ENCODE assay signal across 1 cellular context in genomic region chr3:17234382-17234781, GRCh38.
TF ChIP-seq lines count a peak whose summit lies in the region.

No MANE protein-coding gene starts in this region.

TF ChIP-seq in HepG2, 621 proteins besides CTCF, POLR2A, EP300 and RAD21:
- TF ChIP-seq, protein P1, sequence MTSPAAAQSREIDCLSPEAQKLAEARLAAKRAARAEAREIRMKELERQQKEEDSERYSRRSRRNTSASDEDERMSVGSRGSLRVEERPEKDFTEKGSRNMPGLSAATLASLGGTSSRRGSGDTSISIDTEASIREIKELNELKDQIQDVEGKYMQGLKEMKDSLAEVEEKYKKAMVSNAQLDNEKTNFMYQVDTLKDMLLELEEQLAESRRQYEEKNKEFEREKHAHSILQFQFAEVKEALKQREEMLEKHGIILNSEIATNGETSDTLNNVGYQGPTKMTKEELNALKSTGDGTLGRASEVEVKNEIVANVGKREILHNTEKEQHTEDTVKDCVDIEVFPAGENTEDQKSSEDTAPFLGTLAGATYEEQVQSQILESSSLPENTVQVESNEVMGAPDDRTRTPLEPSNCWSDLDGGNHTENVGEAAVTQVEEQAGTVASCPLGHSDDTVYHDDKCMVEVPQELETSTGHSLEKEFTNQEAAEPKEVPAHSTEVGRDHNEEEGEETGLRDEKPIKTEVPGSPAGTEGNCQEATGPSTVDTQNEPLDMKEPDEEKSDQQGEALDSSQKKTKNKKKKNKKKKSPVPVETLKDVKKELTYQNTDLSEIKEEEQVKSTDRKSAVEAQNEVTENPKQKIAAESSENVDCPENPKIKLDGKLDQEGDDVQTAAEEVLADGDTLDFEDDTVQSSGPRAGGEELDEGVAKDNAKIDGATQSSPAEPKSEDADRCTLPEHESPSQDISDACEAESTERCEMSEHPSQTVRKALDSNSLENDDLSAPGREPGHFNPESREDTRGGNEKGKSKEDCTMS (CRISPR knock-in tag; conservative IDR thresholded peaks at IDR 0.05), result no peak
- no peak for TF ChIP-seq ZSCAN25 (CRISPR knock-in tag; IDR thresholded peaks at IDR 0.05)
- no peak for TF ChIP-seq CEBPB (IDR thresholded peaks at IDR 0.05; ENCODE audit: borderline replicate concordance, low read depth, low read length)
- no peak for TF ChIP-seq ZBTB7A (CRISPR knock-in tag; IDR thresholded peaks at IDR 0.05)
- TF ChIP-seq ZSCAN22 (CRISPR knock-in tag; IDR thresholded peaks at IDR 0.05), result no peak
- no peak for TF ChIP-seq TFE3 (CRISPR knock-in tag; IDR thresholded peaks at IDR 0.05)
- TF ChIP-seq, protein P2, sequence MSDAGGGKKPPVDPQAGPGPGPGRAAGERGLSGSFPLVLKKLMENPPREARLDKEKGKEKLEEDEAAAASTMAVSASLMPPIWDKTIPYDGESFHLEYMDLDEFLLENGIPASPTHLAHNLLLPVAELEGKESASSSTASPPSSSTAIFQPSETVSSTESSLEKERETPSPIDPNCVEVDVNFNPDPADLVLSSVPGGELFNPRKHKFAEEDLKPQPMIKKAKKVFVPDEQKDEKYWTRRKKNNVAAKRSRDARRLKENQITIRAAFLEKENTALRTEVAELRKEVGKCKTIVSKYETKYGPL (CRISPR knock-in tag; IDR thresholded peaks at IDR 0.05), result no peak
- TF ChIP-seq ZNF749 (CRISPR knock-in tag; IDR thresholded peaks at IDR 0.05; ENCODE audit: borderline replicate concordance), result no peak
- no peak for TF ChIP-seq ETV5 (CRISPR knock-in tag; IDR thresholded peaks at IDR 0.05; ENCODE audit: borderline replicate concordance)
- TF ChIP-seq ZNF83 (CRISPR knock-in tag; IDR thresholded peaks at IDR 0.05; ENCODE audit: borderline replicate concordance), result no peak
- TF ChIP-seq ZNF709 (CRISPR knock-in tag; IDR thresholded peaks at IDR 0.05), result no peak
- no peak for TF ChIP-seq ZNF879 (CRISPR knock-in tag; IDR thresholded peaks at IDR 0.05)
- TF ChIP-seq, protein P3, sequence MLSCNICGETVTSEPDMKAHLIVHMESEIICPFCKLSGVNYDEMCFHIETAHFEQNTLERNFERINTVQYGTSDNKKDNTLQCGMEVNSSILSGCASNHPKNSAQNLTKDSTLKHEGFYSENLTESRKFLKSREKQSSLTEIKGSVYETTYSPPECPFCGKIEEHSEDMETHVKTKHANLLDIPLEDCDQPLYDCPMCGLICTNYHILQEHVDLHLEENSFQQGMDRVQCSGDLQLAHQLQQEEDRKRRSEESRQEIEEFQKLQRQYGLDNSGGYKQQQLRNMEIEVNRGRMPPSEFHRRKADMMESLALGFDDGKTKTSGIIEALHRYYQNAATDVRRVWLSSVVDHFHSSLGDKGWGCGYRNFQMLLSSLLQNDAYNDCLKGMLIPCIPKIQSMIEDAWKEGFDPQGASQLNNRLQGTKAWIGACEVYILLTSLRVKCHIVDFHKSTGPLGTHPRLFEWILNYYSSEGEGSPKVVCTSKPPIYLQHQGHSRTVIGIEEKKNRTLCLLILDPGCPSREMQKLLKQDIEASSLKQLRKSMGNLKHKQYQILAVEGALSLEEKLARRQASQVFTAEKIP (CRISPR knock-in tag; IDR thresholded peaks at IDR 0.05; ENCODE audit: borderline replicate concordance), result no peak
- TF ChIP-seq BCL6 (CRISPR knock-in tag; IDR thresholded peaks at IDR 0.05), result no peak
- no peak for TF ChIP-seq BORCS8-MEF2B (CRISPR knock-in tag; IDR thresholded peaks at IDR 0.05)
- TF ChIP-seq ZNF446 (CRISPR knock-in tag; IDR thresholded peaks at IDR 0.05), result no peak
- no peak for TF ChIP-seq ZNF629 (CRISPR knock-in tag; conservative IDR thresholded peaks at IDR 0.05)
- TF ChIP-seq ZNF24 (IDR thresholded peaks at IDR 0.05), result no peak
- TF ChIP-seq ZNF234 (CRISPR knock-in tag; conservative IDR thresholded peaks at IDR 0.05), result no peak
TF ChIP-seq in HepG2: peak in this region for 0.
